In the genomic region with DNA sequence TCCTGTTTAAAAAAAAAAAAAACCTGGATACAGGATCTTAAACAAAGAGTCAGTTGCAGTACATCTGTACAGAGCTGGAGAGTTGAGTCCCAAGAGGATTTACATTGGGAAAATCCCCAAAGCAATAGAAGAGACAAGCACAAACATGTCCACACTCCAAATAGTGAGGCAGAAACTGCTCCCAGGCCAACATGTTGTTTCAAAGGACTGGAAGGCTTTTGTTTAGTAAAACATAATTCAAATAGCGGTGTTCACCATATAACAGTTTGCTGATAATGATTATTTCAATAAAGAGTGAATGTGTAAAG, we compare ENCODE assay signal across 10 cellular contexts.
DNase-seq lines count a peak whose midpoint lies in the region; ATAC-seq and TF ChIP-seq lines count a peak whose summit lies in the region.
"Had no signal": no experiment of that assay in that cellular context is flagged by ENCODE, and none has a peak within 500 bp of the region (broad histone marks: within the 10 kb centered on the region; RNA-seq: fewer than 3 reads in every experiment).

No MANE protein-coding gene starts in this region.

- H3K4me1 Mint-ChIP-seq in osteocyte (ENCODE audit: unreplicated experiment): peaks cover 32% of the 10 kb centered on the region

- ATAC-seq in GM19395 (IDR thresholded peaks at IDR 0.05; ENCODE audit: unreplicated experiment): peak; percentile 28
- no peak for ATAC-seq in GM21825 (IDR thresholded peaks at IDR 0.05; ENCODE audit: unreplicated experiment)

- no peaks in the 10 kb centered on the region for H3K36me3 Mint-ChIP-seq in osteocyte (ENCODE audit: unreplicated experiment)
- H3K36me3 Mint-ChIP-seq: activated naive CD8-positive, alpha-beta T cell had no signal

- no peak for TF ChIP-seq CTCF in osteocyte (IDR thresholded peaks at IDR 0.05)

- no peak overlapping the region for H3K4me3 ChIP-seq in adipocyte (ENCODE audit: low read length)
- H3K4me3 ChIP-seq: uterus had no signal

- H3K27ac Mint-ChIP-seq in osteocyte (ENCODE audit: unreplicated experiment): peak overlapping the region; percentile 21
- H3K27ac Mint-ChIP-seq: activated naive CD8-positive, alpha-beta T cell had no signal

- peak; percentile 39 for DNase-seq in NCI-H1436 (lab: John Stamatoyannopoulos, UW)
- peak; percentile 37 for DNase-seq in adipocyte (ENCODE audit: low read depth)
- DNase-seq in osteocyte (ENCODE audit: extremely low spot score, unreplicated experiment): no peak
- DNase-seq in amygdala (lab: John Stamatoyannopoulos, UW): no peak
- DNase-seq in epidermal melanocyte (ENCODE audit: insufficient read length, low spot score): no peak
- DNase-seq: effector CD8-positive, alpha-beta T cell; uterus had no signal

- H3K9me3 ChIP-seq in adipocyte (ENCODE audit: control insufficient read depth, low read length): no peaks in the 10 kb centered on the region
- H3K9me3 ChIP-seq: uterus had no signal

- peaks cover 40% of the 10 kb centered on the region for H3K4me1 ChIP-seq in adipocyte (ENCODE audit: control insufficient read depth, insufficient read depth, low read length)
- H3K4me1 ChIP-seq: uterus had no signal

- no peaks in the 10 kb centered on the region for H3K27me3 Mint-ChIP-seq in osteocyte (ENCODE audit: unreplicated experiment)
- H3K27me3 Mint-ChIP-seq: activated naive CD8-positive, alpha-beta T cell had no signal

- no peak overlapping the region for H3K9ac ChIP-seq in adipocyte (ENCODE audit: low read length)

- no peaks in the 10 kb centered on the region for H3K36me3 ChIP-seq in adipocyte (ENCODE audit: control insufficient read depth, insufficient read depth, low read length, severe bottlenecking)
- H3K36me3 ChIP-seq: uterus had no signal

- no peak overlapping the region for H3K4me3 Mint-ChIP-seq in osteocyte (ENCODE audit: unreplicated experiment)
- H3K4me3 Mint-ChIP-seq: activated naive CD8-positive, alpha-beta T cell had no signal

- no peaks in the 10 kb centered on the region for H3K27me3 ChIP-seq in adipocyte (replicated peaks; ENCODE audit: control insufficient read depth, insufficient read depth, low read length)
- H3K27me3 ChIP-seq: uterus had no signal

- no peaks in the 10 kb centered on the region for H3K9me3 Mint-ChIP-seq in osteocyte (ENCODE audit: unreplicated experiment)

Comparison
In these comparisons a context has a peak if more than half of its experiments do, and no peak if none do; other contexts are left out.
1. DNase-seq: peak in NCI-H1436 (single experiment) and adipocyte (single experiment); none in osteocyte (single experiment), amygdala (0 of 56) and epidermal melanocyte (single experiment).